14 cellular contexts compared by ENCODE assay signal in genomic region chr20:35275741-35276251, GRCh38. TPM values are rescaled to one million over a fixed set of nuclear protein-coding genes. Genes with fewer than 3 reads are reported as not detected.
DNase-seq lines count a peak whose midpoint lies in the region; ATAC-seq and TF ChIP-seq lines count a peak whose summit lies in the region.
"Had no signal": no experiment of that assay in that cellular context is flagged by ENCODE, and none has a peak within 500 bp of the region (broad histone marks: within the 10 kb centered on the region; RNA-seq: fewer than 3 reads in every experiment).

No MANE protein-coding gene starts in this region.

- H2AFZ ChIP-seq in HCT116 (ENCODE audit: low read depth, low read length, poor library complexity, severe bottlenecking) = no peak overlapping the region
- H2AFZ ChIP-seq: hepatocyte had no signal

- no peak for TF ChIP-seq POLR2A in HCT116 (IDR thresholded peaks at IDR 0.05; ENCODE audit: borderline replicate concordance, extremely low read depth, insufficient read depth, insufficient read length)
- TF ChIP-seq POLR2A in gastrocnemius medialis (IDR thresholded peaks at IDR 0.05) = no peak

- no TSS peak for BruUV-seq in HCT116 (replicated peaks; lab: Mats Ljungman, UMichigan)

- intact Hi-C loops in HCT116 (cut with micrococcal nuclease) = no loop called here
- intact Hi-C loops in natural killer cell (cut with micrococcal nuclease) = no loop called here
- intact Hi-C loops in gastrocnemius medialis (cut with DNase I; ENCODE audit: low total_unique reads) = loop anchor here (2.0 to 10.0 kb wide), 2 partner anchors 129 to 451 kb away; partner anchors contain the start of genes EDEM2 and NCOA6
- intact Hi-C loops in left colon (cut with DNase I, micrococcal nuclease) = no loop called here

- in situ Hi-C loops in gastrocnemius medialis (cut with MboI; ENCODE audit: low sequenced_read_pairs in 4 of 4) = no loop called here

- H3K36me3 Mint-ChIP-seq in T-helper 1 cell treated with Interleukin-12 subunit alpha and Interleukin-12 subunit beta and Interleukin-4 antibody, amounts not matched to agents 30 μg/mL and 1 μg/mL, for 36 hours (ENCODE audit: low read depth) = peaks cover 26% of the 10 kb centered on the region
- H3K36me3 Mint-ChIP-seq in activated naive CD8-positive, alpha-beta T cell treated with anti-CD3 and anti-CD28 coated beads, Interleukin-2, amount 10 ng/mL, durations not matched to agents 7 days and 5 days = peaks cover 15% of the 10 kb centered on the region
- no peaks in the 10 kb centered on the region for H3K36me3 Mint-ChIP-seq in natural killer cell

- no peak for TF ChIP-seq RAD21 in HCT116 (IDR thresholded peaks at IDR 0.05; ENCODE audit: low read depth)

- no peak overlapping the region for H3K27ac Mint-ChIP-seq in T-helper 1 cell treated with Interleukin-12 subunit alpha and Interleukin-12 subunit beta and Interleukin-4 antibody, amounts not matched to agents 30 μg/mL and 1 μg/mL, for 36 hours
- H3K27ac Mint-ChIP-seq in activated naive CD8-positive, alpha-beta T cell treated with anti-CD3 and anti-CD28 coated beads, Interleukin-2, amount 10 ng/mL, durations not matched to agents 7 days and 5 days = peak overlapping the region; percentile 100
- H3K27ac Mint-ChIP-seq in natural killer cell = peak overlapping the region; percentile 97 to 100

- H3K27ac ChIP-seq in HCT116 (ENCODE audit: low read depth, low read length) (peak overlapping the region; percentile 11; the same call in 1 of the 2 replicates), gastrocnemius medialis (peak overlapping the region in 2 of 4 donors; percentile 89 to 97)

- H3K9ac ChIP-seq in HCT116 (ENCODE audit: low read length) = no peak overlapping the region

- no peaks in the 10 kb centered on the region for H3K9me3 ChIP-seq in HCT116 (ENCODE audit: control insufficient read depth in 1 of 2, insufficient read depth in 1 of 2, low read depth in 1 of 2, low read length in 2 of 2)
- H3K9me3 ChIP-seq in gastrocnemius medialis = no peaks in the 10 kb centered on the region
- H3K9me3 ChIP-seq: thyroid gland had no signal

- H4K20me1 ChIP-seq in HCT116 (ENCODE audit: insufficient read depth) = no peaks in the 10 kb centered on the region

- TF ChIP-seq CTCF in HCT116 (IDR thresholded peaks at IDR 0.05 in 2 of 3, conservative IDR thresholded peaks at IDR 0.05 in 1 of 3; ENCODE audit: borderline replicate concordance in 1 of 3, insufficient read depth in 1 of 3, low read depth in 2 of 3, low read length in 2 of 3) (no peak), natural killer cell (IDR thresholded peaks at IDR 0.05) (no peak), gastrocnemius medialis (IDR thresholded peaks at IDR 0.05 in 4 of 5, conservative IDR thresholded peaks at IDR 0.05 in 1 of 5) (no peak)

- peaks cover 2% of the 10 kb centered on the region for H3K4me1 Mint-ChIP-seq in T-helper 1 cell treated with Interleukin-12 subunit alpha and Interleukin-12 subunit beta and Interleukin-4 antibody, amounts not matched to agents 30 μg/mL and 1 μg/mL, for 36 hours (ENCODE audit: low read depth)
- peaks cover 13% of the 10 kb centered on the region for H3K4me1 Mint-ChIP-seq in activated naive CD8-positive, alpha-beta T cell treated with anti-CD3 and anti-CD28 coated beads, Interleukin-2, amount 10 ng/mL, durations not matched to agents 7 days and 5 days
- H3K4me1 Mint-ChIP-seq in natural killer cell = peaks cover 16 to 33% of the 10 kb centered on the region in 2 donors

- peaks cover 16 to 35% of the 10 kb centered on the region in 2 experiments for H3K36me3 ChIP-seq in HCT116 (ENCODE audit: control insufficient read depth in 1 of 2, insufficient read depth in 2 of 2, low read length in 2 of 2)
- peaks cover 0 to 24% of the 10 kb centered on the region in 2 donors for H3K36me3 ChIP-seq in gastrocnemius medialis

- no peaks in the 10 kb centered on the region for H3K9me3 Mint-ChIP-seq in T-helper 1 cell treated with Interleukin-12 subunit alpha and Interleukin-12 subunit beta and Interleukin-4 antibody, amounts not matched to agents 30 μg/mL and 1 μg/mL, for 36 hours
- no peaks in the 10 kb centered on the region for H3K9me3 Mint-ChIP-seq in activated naive CD8-positive, alpha-beta T cell treated with anti-CD3 and anti-CD28 coated beads, Interleukin-2, amount 10 ng/mL, durations not matched to agents 7 days and 5 days
- no peaks in the 10 kb centered on the region for H3K9me3 Mint-ChIP-seq in natural killer cell

- H3K4me1 ChIP-seq in HCT116 (ENCODE audit: control insufficient read depth in 1 of 2, insufficient read depth in 2 of 2, low read length in 2 of 2) (peaks cover 7 to 24% of the 10 kb centered on the region in 2 experiments; a peak in 3 of 4 replicates), gastrocnemius medialis (peaks cover 12 to 14% of the 10 kb centered on the region in 2 donors)

- no peaks in the 10 kb centered on the region for H3K9me2 ChIP-seq in HCT116 (ENCODE audit: insufficient read depth)

- H3K79me2 ChIP-seq in HCT116 (ENCODE audit: insufficient read depth, low read length) = peaks cover 37% of the 10 kb centered on the region

- POLR2A ChIA-PET in HCT116 (lab: Charles Lee) = no interaction called here
- POLR2A ChIA-PET in activated naive CD8-positive, alpha-beta T cell treated with anti-CD3 and anti-CD28 coated beads, Interleukin-2, amount 10 ng/mL, durations not matched to agents 7 days and 5 days (lab: Charles Lee) = interaction anchor here (1.5 to 2.4 kb wide), 4 partner anchors 9 to 24 kb away, joined by 3 to 16 read pairs (median 6); partner anchors contain the start of gene EIF6

- H3K4me3 ChIP-seq in HCT116 (replicated peaks in 1 of 2; ENCODE audit: low read depth in 1 of 2, low read length in 2 of 2) (no peak overlapping the region), gastrocnemius medialis (no peak overlapping the region)
- H3K4me3 ChIP-seq: hepatocyte, thyroid gland had no signal

- DNase-seq in T-helper 1 cell = no peak
- DNase-seq in HCT116 (ENCODE audit: low read depth, low spot score) = no peak
- no peak for DNase-seq in activated naive CD8-positive, alpha-beta T cell treated with anti-CD3 and anti-CD28 coated beads, Interleukin-2, amount 10 ng/mL, durations not matched to agents 7 days and 5 days
- DNase-seq in natural killer cell = no peak
- no peak for DNase-seq in activated effector memory CD4-positive, alpha-beta T cell treated with anti-CD3 and anti-CD28 coated beads, Interleukin-2, amount 50 U/mL, for 16 hours
- DNase-seq in gastrocnemius medialis = no peak
- no peak for DNase-seq in left colon
- DNase-seq: NCI-H1694 treated with DMSO at 0.1 percent for 48 hours, thyroid gland had no signal

- no peaks in the 10 kb centered on the region for H3K27me3 Mint-ChIP-seq in T-helper 1 cell treated with Interleukin-12 subunit alpha and Interleukin-12 subunit beta and Interleukin-4 antibody, amounts not matched to agents 30 μg/mL and 1 μg/mL, for 36 hours (ENCODE audit: low read depth)
- H3K27me3 Mint-ChIP-seq in activated naive CD8-positive, alpha-beta T cell treated with anti-CD3 and anti-CD28 coated beads, Interleukin-2, amount 10 ng/mL, durations not matched to agents 7 days and 5 days = no peaks in the 10 kb centered on the region
- H3K27me3 Mint-ChIP-seq in natural killer cell (ENCODE audit: low read depth in 2 of 2) = no peaks in the 10 kb centered on the region

- ATAC-seq in HCT116 = no peak
- no peak for ATAC-seq in activated naive CD8-positive, alpha-beta T cell treated with anti-CD3 and anti-CD28 coated beads, Interleukin-2, amount 10 ng/mL, durations not matched to agents 7 days and 5 days (ENCODE audit: low read depth)
- no peak for ATAC-seq in natural killer cell
- ATAC-seq in gastrocnemius medialis = no peak
- ATAC-seq in left colon = no peak
- ATAC-seq: Right ventricle myocardium inferior had no signal

- CTCF ChIA-PET in HCT116 (lab: Charles Lee) = no interaction called here

- H3K4me2 ChIP-seq in HCT116 (ENCODE audit: low read length) = no peak overlapping the region

- peak overlapping the region; percentile 99 for H3K4me3 Mint-ChIP-seq in T-helper 1 cell treated with Interleukin-12 subunit alpha and Interleukin-12 subunit beta and Interleukin-4 antibody, amounts not matched to agents 30 μg/mL and 1 μg/mL, for 36 hours
- peak overlapping the region; percentile 100 for H3K4me3 Mint-ChIP-seq in activated naive CD8-positive, alpha-beta T cell treated with anti-CD3 and anti-CD28 coated beads, Interleukin-2, amount 10 ng/mL, durations not matched to agents 7 days and 5 days
- H3K4me3 Mint-ChIP-seq in natural killer cell = peak overlapping the region; percentile 95

- H3K27me3 ChIP-seq in HCT116 (ENCODE audit: insufficient read depth, low read length) = no peaks in the 10 kb centered on the region
- no peaks in the 10 kb centered on the region for H3K27me3 ChIP-seq in gastrocnemius medialis
- H3K27me3 ChIP-seq: hepatocyte, thyroid gland had no signal

- RAD21 ChIA-PET in HCT116 (lab: Charles Lee; ENCODE audit: low non-redundant PET in 1 of 2, low total read pairs in 2 of 2, uncharacterized antibody in 2 of 2, unreplicated experiment in 2 of 2) = no interaction called here

RNA-seq across cellular contexts. Expression of gene MMP24OS, which starts 2.1 kb away (rescaled TPM):
- total RNA-seq in HCT116 (2021; ENCODE audit: unreplicated experiment) = 59.6 TPM
- polyA plus RNA-seq in HCT116 (2012) = 57.1 and 60.2 TPM in 2 replicates
- total RNA-seq in activated naive CD8-positive, alpha-beta T cell treated with anti-CD3 and anti-CD28 coated beads, Interleukin-2, amount 10 ng/mL, durations not matched to agents 7 days and 5 days = 10 to 100 TPM; 64.3 to 70.1 TPM
- total RNA-seq in natural killer cell = 10 to 100 TPM; 76.5 to 92.7 (median 86.6) TPM
- total RNA-seq in gastrocnemius medialis = 10 to 100 TPM in 3 of 4 donors, 1 to 10 TPM in 1; 3.8 to 18.4 (median 12.4) TPM
- total RNA-seq in left colon = 100 to 1,000 TPM; 109 to 140 TPM

RNA-seq across cellular contexts. Expression of gene EIF6, which starts 8.8 kb away (rescaled TPM):
- total RNA-seq in HCT116 (2021; ENCODE audit: unreplicated experiment) (209 TPM), natural killer cell (10 to 100 TPM; 73.9 to 81.4 (median 79.0) TPM), gastrocnemius medialis (10 to 100 TPM; 34.2 to 48.3 (median 47.4) TPM), left colon (100 to 1,000 TPM; 199 to 225 TPM)
- 265 and 299 TPM in 2 replicates for polyA plus RNA-seq in HCT116 (2012)
- 10 to 100 TPM; 81.0 to 83.9 TPM for total RNA-seq in activated naive CD8-positive, alpha-beta T cell treated with anti-CD3 and anti-CD28 coated beads, Interleukin-2, amount 10 ng/mL, durations not matched to agents 7 days and 5 days

RNA-seq across cellular contexts. Expression of gene FAM83C, which starts 16.4 kb away (rescaled TPM):
- total RNA-seq in HCT116 (2021; ENCODE audit: unreplicated experiment) = not detected
- not detected in 2 replicates for polyA plus RNA-seq in HCT116 (2012)
- not detected for total RNA-seq in activated naive CD8-positive, alpha-beta T cell treated with anti-CD3 and anti-CD28 coated beads, Interleukin-2, amount 10 ng/mL, durations not matched to agents 7 days and 5 days
- total RNA-seq in natural killer cell = not detected
- not detected for total RNA-seq in gastrocnemius medialis
- under 1 TPM in 1 of 2 donors, not detected in 1; 0.20 TPM for total RNA-seq in left colon
- total RNA-seq: cerebellum, hepatocyte, Right ventricle myocardium inferior, thyroid gland had no signal
- polyA plus RNA-seq: hepatocyte, liver had no signal

RNA-seq across cellular contexts. Expression of gene MMP24, which starts 49.3 kb away (rescaled TPM):
- total RNA-seq in HCT116 (2021; ENCODE audit: unreplicated experiment) (not detected), natural killer cell (under 1 TPM; 0.14 to 0.18 (median 0.16) TPM), gastrocnemius medialis (under 1 TPM in 2 of 4 donors, not detected in 2; 0.07 to 0.10 TPM), left colon (under 1 TPM; 0.09 to 0.59 TPM)
- polyA plus RNA-seq in HCT116 (2012) = 0.33 and 0.39 TPM in 2 replicates
- total RNA-seq in activated naive CD8-positive, alpha-beta T cell treated with anti-CD3 and anti-CD28 coated beads, Interleukin-2, amount 10 ng/mL, durations not matched to agents 7 days and 5 days = under 1 TPM; 0.08 to 0.20 TPM
